In genomic region chr15:86164222-86164898, GRCh38 we compare ENCODE assay signal across 20 cellular contexts.
A peak's percentile ranks its signal among the peaks of the same experiment; 100 is the strongest.
DNase-seq lines count a peak whose midpoint lies in the region; ATAC-seq and TF ChIP-seq lines count a peak whose summit lies in the region.
"Had no signal": no experiment of that assay in that cellular context is flagged by ENCODE, and none has a peak within 500 bp of the region (broad histone marks: within the 10 kb centered on the region; RNA-seq: fewer than 3 reads in every experiment).

No MANE protein-coding gene starts in this region.

- H3K4me3 Mint-ChIP-seq in activated naive CD4-positive, alpha-beta T cell treated with anti-CD3 and anti-CD28 coated beads, Interleukin-2, amount 10 ng/mL, durations not matched to agents 7 days and 5 days = no peak overlapping the region
- H3K4me3 Mint-ChIP-seq: B cell had no signal

- ATAC-seq in SK-N-SH treated with all-trans-retinoic acid at 6 μM for 48 hours = peak; percentile 59
- ATAC-seq in left cardiac atrium = peak in 1 of 2 donors; percentile 65
- ATAC-seq in psoas muscle = peak; percentile 65 to 78 (median 74)
- ATAC-seq in GM19351 (IDR thresholded peaks at IDR 0.05; ENCODE audit: unreplicated experiment) = no peak

- H3K36me3 Mint-ChIP-seq in activated naive CD4-positive, alpha-beta T cell treated with anti-CD3 and anti-CD28 coated beads, Interleukin-2, amount 10 ng/mL, durations not matched to agents 7 days and 5 days = no peaks in the 10 kb centered on the region

- DNase-seq in Caki2 (ENCODE audit: low read depth) (peak; percentile 12), left cardiac atrium (peak; percentile 38), psoas muscle (peak; percentile 60 to 66), activated T-cell treated with anti-CD3 and anti-CD28 coated beads for 4 hours (no peak), NCI-H510A (lab: John Stamatoyannopoulos, UW) (no peak)
- DNase-seq in activated naive CD4-positive, alpha-beta T cell treated with anti-CD3 and anti-CD28 coated beads, Interleukin-2, amount 10 ng/mL, durations not matched to agents 7 days and 5 days = no peak
- DNase-seq: activated CD4-positive, alpha-beta T cell treated with anti-CD3 and anti-CD28 coated beads for 4 hours; activated T-cell treated with anti-CD3 and anti-CD28 coated beads, Interleukin-2, amount 50 U/mL, for 1 hour; DMS79; KG1; NCI-H187; NCI-H524; stimulated activated CD4-positive, alpha-beta T cell treated with anti-CD3 and anti-CD28 coated beads, Interleukin-12 subunit alpha, Interleukin-12 subunit beta, amount 100 ng/mL, for 4 hours; T-helper 1 cell had no signal

- in situ Hi-C loops in Caki2 (cut with HindIII; ENCODE audit: low pct_unique_long_range_greater_than_20kb, low sequenced_read_pairs) = no loop called here

- CTCF ChIA-PET in activated naive CD4-positive, alpha-beta T cell treated with anti-CD3 and anti-CD28 coated beads, Interleukin-2, amount 10 ng/mL, durations not matched to agents 7 days and 5 days (lab: Charles Lee) = no interaction called here

- no peak overlapping the region for H3K27ac Mint-ChIP-seq in activated naive CD4-positive, alpha-beta T cell treated with anti-CD3 and anti-CD28 coated beads, Interleukin-2, amount 10 ng/mL, durations not matched to agents 7 days and 5 days
- H3K27ac Mint-ChIP-seq: B cell had no signal

- 16 to 24% (median 22%) methylated on average over 7 to 8 of the region's 8 CpGs for WGBS in psoas muscle, 3 donors

- H3K27me3 Mint-ChIP-seq in activated naive CD4-positive, alpha-beta T cell treated with anti-CD3 and anti-CD28 coated beads, Interleukin-2, amount 10 ng/mL, durations not matched to agents 7 days and 5 days = peaks cover 4% of the 10 kb centered on the region

- intact Hi-C loops in left cardiac atrium (cut with DNase I) = no loop called here
- intact Hi-C loops in psoas muscle (cut with DNase I) = loop anchor here in 1 of 2 donors (5.0 kb wide), 1 partner anchor 377 kb away; no protein-coding TSS in a partner anchor

- H3K9me3 Mint-ChIP-seq in activated naive CD4-positive, alpha-beta T cell treated with anti-CD3 and anti-CD28 coated beads, Interleukin-2, amount 10 ng/mL, durations not matched to agents 7 days and 5 days = no peaks in the 10 kb centered on the region

- H3K27me3 ChIP-seq in psoas muscle (ENCODE audit: insufficient read depth in 3 of 3, low read length in 2 of 3) = no peaks in the 10 kb centered on the region
- H3K27me3 ChIP-seq: neutrophil had no signal

- H3K9me3 ChIP-seq in psoas muscle = no peaks in the 10 kb centered on the region
- H3K9me3 ChIP-seq: neutrophil had no signal

- H3K27ac ChIP-seq in psoas muscle = peak overlapping the region; percentile 92
- H3K27ac ChIP-seq: coronary artery, HL-60, neutrophil had no signal

- H3K4me1 Mint-ChIP-seq in activated naive CD4-positive, alpha-beta T cell treated with anti-CD3 and anti-CD28 coated beads, Interleukin-2, amount 10 ng/mL, durations not matched to agents 7 days and 5 days = no peaks in the 10 kb centered on the region
- H3K4me1 Mint-ChIP-seq: B cell had no signal

- peaks cover 64% of the 10 kb centered on the region for H3K4me1 ChIP-seq in psoas muscle

- TF ChIP-seq CTCF in psoas muscle (IDR thresholded peaks at IDR 0.05) = no peak

- H3K4me3 ChIP-seq in psoas muscle = no peak overlapping the region
- H3K4me3 ChIP-seq: coronary artery had no signal

- H3K36me3 ChIP-seq in psoas muscle (ENCODE audit: insufficient read depth in 1 of 2, low read depth in 1 of 2) = no peaks in the 10 kb centered on the region
- H3K36me3 ChIP-seq: neutrophil had no signal

TF ChIP-seq in SK-N-SH treated with all-trans-retinoic acid at 6 μM for 48 hours, 23 proteins besides CTCF, POLR2A, EP300 and RAD21:
- TF ChIP-seq ZC3H10 (CRISPR knock-in tag; IDR thresholded peaks at IDR 0.05) (peak; percentile 23; the same call in 1 of the 2 replicates), TCF4 (CRISPR knock-in tag; IDR thresholded peaks at IDR 0.05; ENCODE audit: borderline replicate concordance) (no peak), TOX (CRISPR knock-in tag; IDR thresholded peaks at IDR 0.05; ENCODE audit: borderline replicate concordance) (peak; percentile 88), CSDC2 (CRISPR knock-in tag; IDR thresholded peaks at IDR 0.05) (peak; percentile 81; the same call in 1 of the 2 replicates), ISL1 (CRISPR knock-in tag; IDR thresholded peaks at IDR 0.05) (peak; percentile 95), CREB5 (CRISPR knock-in tag; IDR thresholded peaks at IDR 0.05; ENCODE audit: low read depth) (peak; percentile 58), RARB (CRISPR knock-in tag; IDR thresholded peaks at IDR 0.05) (0 out of 2 replicates have a peak, but pooled peaks have one; percentile 48), ZNF70 (CRISPR knock-in tag; IDR thresholded peaks at IDR 0.05) (no peak), ZNF565 (CRISPR knock-in tag; conservative IDR thresholded peaks at IDR 0.05; ENCODE audit: low read depth) (no peak)
- TF ChIP-seq, protein P1, sequence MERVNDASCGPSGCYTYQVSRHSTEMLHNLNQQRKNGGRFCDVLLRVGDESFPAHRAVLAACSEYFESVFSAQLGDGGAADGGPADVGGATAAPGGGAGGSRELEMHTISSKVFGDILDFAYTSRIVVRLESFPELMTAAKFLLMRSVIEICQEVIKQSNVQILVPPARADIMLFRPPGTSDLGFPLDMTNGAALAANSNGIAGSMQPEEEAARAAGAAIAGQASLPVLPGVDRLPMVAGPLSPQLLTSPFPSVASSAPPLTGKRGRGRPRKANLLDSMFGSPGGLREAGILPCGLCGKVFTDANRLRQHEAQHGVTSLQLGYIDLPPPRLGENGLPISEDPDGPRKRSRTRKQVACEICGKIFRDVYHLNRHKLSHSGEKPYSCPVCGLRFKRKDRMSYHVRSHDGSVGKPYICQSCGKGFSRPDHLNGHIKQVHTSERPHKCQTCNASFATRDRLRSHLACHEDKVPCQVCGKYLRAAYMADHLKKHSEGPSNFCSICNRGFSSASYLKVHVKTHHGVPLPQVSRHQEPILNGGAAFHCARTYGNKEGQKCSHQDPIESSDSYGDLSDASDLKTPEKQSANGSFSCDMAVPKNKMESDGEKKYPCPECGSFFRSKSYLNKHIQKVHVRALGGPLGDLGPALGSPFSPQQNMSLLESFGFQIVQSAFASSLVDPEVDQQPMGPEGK (CRISPR knock-in tag; IDR thresholded peaks at IDR 0.05; ENCODE audit: borderline replicate concordance) = peak; percentile 32; the same call in 1 of the 2 replicates
TF ChIP-seq in SK-N-SH treated with all-trans-retinoic acid at 6 μM for 48 hours: peak in this region for 7.

Comparison
In these comparisons a context has a peak if more than half of its experiments do, and no peak if none do; other contexts are left out.
1. DNase-seq: peak in Caki2 (single experiment), left cardiac atrium (single experiment) and psoas muscle (2 of 2); none in activated T-cell treated with anti-CD3 and anti-CD28 coated beads for 4 hours (single experiment), NCI-H510A (single experiment) and activated naive CD4-positive, alpha-beta T cell treated with anti-CD3 and anti-CD28 coated beads, Interleukin-2, amount 10 ng/mL, durations not matched to agents 7 days and 5 days (single experiment).